1 cellular context compared by ENCODE assay signal in genomic region chr1:162157469-162157868, GRCh38.
TF ChIP-seq lines count a peak whose summit lies in the region.

No MANE protein-coding gene starts in this region.

TF ChIP-seq in HepG2, 621 proteins besides CTCF, POLR2A, EP300 and RAD21 (continued from another document):
- TF ChIP-seq ZNF280D (CRISPR knock-in tag; IDR thresholded peaks at IDR 0.05) (no peak), BRCA1 (CRISPR knock-in tag; IDR thresholded peaks at IDR 0.05) (no peak), LBX2 (CRISPR knock-in tag; IDR thresholded peaks at IDR 0.05; ENCODE audit: borderline replicate concordance) (no peak), GATAD1 (CRISPR knock-in tag; IDR thresholded peaks at IDR 0.05) (no peak), ZNF761 (CRISPR knock-in tag; conservative IDR thresholded peaks at IDR 0.05) (no peak), PHF21A (CRISPR knock-in tag; IDR thresholded peaks at IDR 0.05) (no peak)
